Comparison of ENCODE assay signal across 24 cellular contexts in genomic region chr12:108321688-108322087, GRCh38. TPM values are rescaled to one million over a fixed set of nuclear protein-coding genes. Genes with fewer than 3 reads are reported as not detected.
A peak's percentile ranks its signal among the peaks of the same experiment; 100 is the strongest.
DNase-seq lines count a peak whose midpoint lies in the region; ATAC-seq, FAIRE-seq and TF ChIP-seq lines count a peak whose summit lies in the region.
"Had no signal": no experiment of that assay in that cellular context is flagged by ENCODE, and none has a peak within 500 bp of the region (broad histone marks: within the 10 kb centered on the region; RNA-seq: fewer than 3 reads in every experiment).

No MANE protein-coding gene starts in this region.

- CTCF ChIA-PET in HCT116 (lab: Charles Lee), result no interaction called here

- no peak overlapping the region for H3K18ac ChIP-seq in mesendoderm (ENCODE audit: low read length)

- no peak for TF ChIP-seq RAD21 in HCT116 (IDR thresholded peaks at IDR 0.05; ENCODE audit: low read depth)

- H3K4me1 ChIP-seq in HCT116 (ENCODE audit: control insufficient read depth in 1 of 2, insufficient read depth in 2 of 2, low read length in 2 of 2) (no peaks in the 10 kb centered on the region), ascending aorta (peaks cover 14 to 55% of the 10 kb centered on the region in 2 donors), mesendoderm (ENCODE audit: control insufficient read depth, low read depth, low read length) (peaks cover 4% of the 10 kb centered on the region)
- H3K4me1 ChIP-seq: A549 had no signal

- H3K9me3 ChIP-seq in HCT116 (ENCODE audit: control insufficient read depth in 1 of 2, insufficient read depth in 1 of 2, low read depth in 1 of 2, low read length in 2 of 2) (no peaks in the 10 kb centered on the region), ascending aorta (no peaks in the 10 kb centered on the region)
- H3K9me3 ChIP-seq: A549 had no signal

- H3K27ac ChIP-seq in HCT116 (ENCODE audit: low read depth, low read length) (no peak overlapping the region), ascending aorta (peak overlapping the region; percentile 25 to 27), mesendoderm (ENCODE audit: low read depth, low read length) (no peak overlapping the region)
- H3K27ac ChIP-seq: A549; BLaER1 treated with 17β-estradiol and CSF1 and Interleukin-3, amounts not matched to agents 10 nM and 100 nM had no signal

- H3K4ac ChIP-seq in mesendoderm (ENCODE audit: low read depth, low read length), result no peak overlapping the region

- H4K8ac ChIP-seq in mesendoderm (ENCODE audit: low read depth, low read length), result no peak overlapping the region

- no peak overlapping the region for H3K4me3 ChIP-seq in HCT116 (replicated peaks in 1 of 2; ENCODE audit: low read depth in 1 of 2, low read length in 2 of 2)
- no peak overlapping the region for H3K4me3 ChIP-seq in ascending aorta
- no peak overlapping the region for H3K4me3 ChIP-seq in mesendoderm (ENCODE audit: low read length)
- H3K4me3 ChIP-seq: A549 had no signal

- H2AFZ ChIP-seq in HCT116 (ENCODE audit: low read depth, low read length, poor library complexity, severe bottlenecking), result no peak overlapping the region

- peak; percentile 77 for FAIRE-seq in GM12891 (lab: Jason Lieb, UNC)
- FAIRE-seq: A549, D721Med, RCC 7860 had no signal

- H2BK15ac ChIP-seq in mesendoderm (replicated peaks; ENCODE audit: low read depth), result no peak overlapping the region

- H3K56ac ChIP-seq in mesendoderm (ENCODE audit: low read length), result peak overlapping the region; percentile 28

- DNase-seq in GM12891 (ENCODE audit: insufficient read length, low spot score) (no peak), HCT116 (ENCODE audit: low read depth, low spot score) (no peak), ascending aorta (ENCODE audit: low spot score in 2 of 2) (no peak), mesendoderm (no peak), erythroblast (lab: John Stamatoyannopoulos, UW) (no peak), T-helper 9 cell (no peak)
- DNase-seq: AML-193; CD4-positive, alpha-beta T cell; DMS79; EL; GDM1; H9; KG1; MM.1S; NCI-H1694; NCI-H2029 treated with DMSO at 0.1 percent for 48 hours; NCI-H226; NCI-H510A; T-cell had no signal

- intact Hi-C loops in HCT116 (cut with micrococcal nuclease), result no loop called here
- intact Hi-C loops in ascending aorta (cut with DNase I), result no loop called here

- no peak overlapping the region for H3K23ac ChIP-seq in mesendoderm (ENCODE audit: low read length)

- H4K5ac ChIP-seq in mesendoderm (ENCODE audit: low read length), result no peak overlapping the region

- POLR2A ChIA-PET in HCT116 (lab: Charles Lee), result no interaction called here

- RAD21 ChIA-PET in HCT116 (lab: Charles Lee; ENCODE audit: low non-redundant PET in 1 of 2, low total read pairs in 2 of 2, uncharacterized antibody in 2 of 2, unreplicated experiment in 2 of 2), result no interaction called here

- TF ChIP-seq CTCF in HCT116 (IDR thresholded peaks at IDR 0.05 in 2 of 3, conservative IDR thresholded peaks at IDR 0.05 in 1 of 3; ENCODE audit: borderline replicate concordance in 1 of 3, insufficient read depth in 1 of 3, low read depth in 2 of 3, low read length in 2 of 3) (no peak), ascending aorta (IDR thresholded peaks at IDR 0.05) (no peak)

- H3K9ac ChIP-seq in HCT116 (ENCODE audit: low read length) (no peak overlapping the region), mesendoderm (ENCODE audit: low read length) (no peak overlapping the region)

- H3K79me2 ChIP-seq in HCT116 (ENCODE audit: insufficient read depth, low read length) (no peaks in the 10 kb centered on the region), mesendoderm (ENCODE audit: control insufficient read depth, insufficient read depth, low read length) (no peaks in the 10 kb centered on the region)

- no peak overlapping the region for H2BK5ac ChIP-seq in mesendoderm (ENCODE audit: low read length)

- 0 out of 2 replicates have a peak, but pooled peaks have one; percentile 18 for ATAC-seq in HCT116
- no peak for ATAC-seq in GM18505 (IDR thresholded peaks at IDR 0.05; ENCODE audit: unreplicated experiment)
- ATAC-seq: T-cell had no signal

- TF ChIP-seq POLR2A in GM12891 (IDR thresholded peaks at IDR 0.05; ENCODE audit: low read depth, low read length) (no peak), HCT116 (IDR thresholded peaks at IDR 0.05; ENCODE audit: borderline replicate concordance, extremely low read depth, insufficient read depth, insufficient read length) (no peak), erythroblast (IDR thresholded peaks at IDR 0.05; ENCODE audit: low read length) (no peak), GM18505 (IDR thresholded peaks at IDR 0.05; ENCODE audit: borderline replicate concordance, extremely low read depth, insufficient read depth, insufficient read length) (no peak)

- peaks cover 44% of the 10 kb centered on the region for H3K27me3 ChIP-seq in HCT116 (ENCODE audit: insufficient read depth, low read length)
- H3K27me3 ChIP-seq in ascending aorta, result no peaks in the 10 kb centered on the region
- H3K27me3 ChIP-seq in mesendoderm (ENCODE audit: insufficient read depth, low read length, poor library complexity), result no peaks in the 10 kb centered on the region

- H3K36me3 ChIP-seq in HCT116 (ENCODE audit: control insufficient read depth in 1 of 2, insufficient read depth in 2 of 2, low read length in 2 of 2) (no peaks in the 10 kb centered on the region), ascending aorta (peaks cover 0 to 4% of the 10 kb centered on the region in 2 donors), mesendoderm (ENCODE audit: control insufficient read depth, insufficient read depth, low read length) (no peaks in the 10 kb centered on the region)

- H2BK120ac ChIP-seq in mesendoderm (ENCODE audit: low read depth, low read length), result no peak overlapping the region

- H3K4me2 ChIP-seq in HCT116 (ENCODE audit: low read length) (no peak overlapping the region), mesendoderm (ENCODE audit: low read length) (no peak overlapping the region)
- H3K4me2 ChIP-seq: A549 had no signal

- no peaks in the 10 kb centered on the region for H3K79me1 ChIP-seq in mesendoderm (ENCODE audit: low read length)

- H3K9me2 ChIP-seq in HCT116 (ENCODE audit: insufficient read depth), result no peaks in the 10 kb centered on the region

- H4K20me1 ChIP-seq in HCT116 (ENCODE audit: insufficient read depth), result no peaks in the 10 kb centered on the region

- BruUV-seq in HCT116 (replicated peaks; lab: Mats Ljungman, UMichigan), result no TSS peak

- H2AK5ac ChIP-seq in mesendoderm (ENCODE audit: low read length), result no peak overlapping the region

TF ChIP-seq in GM12891, 5 proteins besides CTCF, POLR2A, EP300 and RAD21:
- no peak for TF ChIP-seq SPI1 (IDR thresholded peaks at IDR 0.05; ENCODE audit: low read depth, low read length)
- no peak for TF ChIP-seq PAX5 (IDR thresholded peaks at IDR 0.05; ENCODE audit: insufficient read depth, low read length, severe bottlenecking)
- no peak for TF ChIP-seq POLR2AphosphoS5 (IDR thresholded peaks at IDR 0.05; ENCODE audit: low read depth, low read length)
- no peak for TF ChIP-seq POU2F2 (IDR thresholded peaks at IDR 0.05; ENCODE audit: low read depth, low read length)
- no peak for TF ChIP-seq TAF1 (IDR thresholded peaks at IDR 0.05; ENCODE audit: low read depth, low read length)
TF ChIP-seq in GM12891: peak in this region for 0.

TF ChIP-seq in HCT116, 20 proteins besides CTCF, POLR2A, EP300 and RAD21:
- TF ChIP-seq, protein P1, sequence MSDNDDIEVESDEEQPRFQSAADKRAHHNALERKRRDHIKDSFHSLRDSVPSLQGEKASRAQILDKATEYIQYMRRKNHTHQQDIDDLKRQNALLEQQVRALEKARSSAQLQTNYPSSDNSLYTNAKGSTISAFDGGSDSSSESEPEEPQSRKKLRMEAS (IDR thresholded peaks at IDR 0.05), result no peak
- TF ChIP-seq CEBPB (IDR thresholded peaks at IDR 0.05; ENCODE audit: low read depth) (no peak), EGR1 (IDR thresholded peaks at IDR 0.05; ENCODE audit: low read depth) (no peak), POLR2AphosphoS5 (IDR thresholded peaks at IDR 0.05; ENCODE audit: low read depth, low read length) (no peak), ATF3 (IDR thresholded peaks at IDR 0.05) (no peak), EZH2 (IDR thresholded peaks at IDR 0.05) (no peak), SP1 (IDR thresholded peaks at IDR 0.05; ENCODE audit: low read depth) (no peak)
TF ChIP-seq in HCT116: peak in this region for 0.

RNA-seq across cellular contexts. Expression of gene CMKLR1, which starts 17.4 kb away (rescaled TPM):
- polyA plus RNA-seq in GM12891 (2012; ENCODE audit: low read depth, missing spikeins), result 11.8 TPM
- total RNA-seq in HCT116 (2021; ENCODE audit: unreplicated experiment) (0.15 TPM), ascending aorta (45.3 TPM)
- not detected in 2 replicates for polyA plus RNA-seq in HCT116 (2012)
- 1.6 TPM for polyA plus RNA-seq in mesendoderm (2013, experiment 1 of 2)
- polyA plus RNA-seq in mesendoderm (2013, experiment 2 of 2), result 1.6 TPM
- total RNA-seq: CD4-positive, alpha-beta T cell had no signal
- polyA plus RNA-seq: A549 had no signal

Comparison
In these comparisons a context has a peak if more than half of its experiments do, and no peak if none do; other contexts are left out.
1. H3K27ac ChIP-seq: peak in ascending aorta (2 of 2); none in HCT116 (single experiment) and mesendoderm (single experiment).
2. RNA of gene CMKLR1, which starts 17.4 kb away (total RNA-seq): 45.3 TPM in ascending aorta (single experiment); 0.15 TPM in HCT116 (single experiment); every median in the first group is over 10 times any median in the second.